In genomic region chr2:237861875-237862527, GRCh38 we compare ENCODE assay signal across 15 cellular contexts. TPM values are rescaled to one million over a fixed set of nuclear protein-coding genes. Genes with fewer than 3 reads are reported as not detected.
DNase-seq lines count a peak whose midpoint lies in the region; ATAC-seq and TF ChIP-seq lines count a peak whose summit lies in the region.
"Had no signal": no experiment of that assay in that cellular context is flagged by ENCODE, and none has a peak within 500 bp of the region (broad histone marks: within the 10 kb centered on the region; RNA-seq: fewer than 3 reads in every experiment).

No MANE protein-coding gene starts in this region.

- H3K4me2 ChIP-seq in HCT116 (ENCODE audit: low read length), result peak overlapping the region; percentile 93

- H3K4me1 ChIP-seq in HCT116 (ENCODE audit: control insufficient read depth in 1 of 2, insufficient read depth in 2 of 2, low read length in 2 of 2), result peaks cover 63 to 84% of the 10 kb centered on the region in 2 experiments
- H3K4me1 ChIP-seq in stomach smooth muscle (ENCODE audit: control insufficient read depth, insufficient read depth, low read length), result peaks cover 58% of the 10 kb centered on the region

- CTCF ChIA-PET in HCT116 (lab: Charles Lee), result interaction anchor here (2.0 kb wide), 1 partner anchor 61 kb away, joined by 7 read pairs; no protein-coding TSS in a partner anchor

- TF ChIP-seq POLR2A in HCT116 (IDR thresholded peaks at IDR 0.05; ENCODE audit: borderline replicate concordance, extremely low read depth, insufficient read depth, insufficient read length), result no peak
- TF ChIP-seq POLR2A in lower leg skin (IDR thresholded peaks at IDR 0.05), result no peak

- no peaks in the 10 kb centered on the region for H4K20me1 ChIP-seq in HCT116 (ENCODE audit: insufficient read depth)

- H3K9me2 ChIP-seq in HCT116 (ENCODE audit: insufficient read depth), result no peaks in the 10 kb centered on the region

- intact Hi-C loops in HCT116 (cut with micrococcal nuclease) (loop anchor here (5.0 kb wide), 1 partner anchor 60 kb away; no protein-coding TSS in a partner anchor), left colon (cut with DNase I, micrococcal nuclease) (no loop called here), lower leg skin (cut with DNase I; ENCODE audit: low total_unique reads) (loop anchor here (10.0 kb wide), 1 partner anchor 403 kb away; no protein-coding TSS in a partner anchor)

- H3K9ac ChIP-seq in HCT116 (ENCODE audit: low read length), result peak overlapping the region; percentile 65
- H3K9ac ChIP-seq in stomach smooth muscle (ENCODE audit: low read length in 2 of 2), result peak overlapping the region in 1 of 2 donors; percentile 9

- H2AFZ ChIP-seq in HCT116 (ENCODE audit: low read depth, low read length, poor library complexity, severe bottlenecking), result no peak overlapping the region

- POLR2A ChIA-PET in HCT116 (lab: Charles Lee), result no interaction called here

- H3K79me2 ChIP-seq in HCT116 (ENCODE audit: insufficient read depth, low read length), result peaks cover 33% of the 10 kb centered on the region

- H3K36me3 ChIP-seq in HCT116 (ENCODE audit: control insufficient read depth in 1 of 2, insufficient read depth in 2 of 2, low read length in 2 of 2), result no peaks in the 10 kb centered on the region
- no peaks in the 10 kb centered on the region for H3K36me3 ChIP-seq in stomach smooth muscle (ENCODE audit: control insufficient read depth in 2 of 2, insufficient read depth in 2 of 2, low read length in 2 of 2)
- H3K36me3 ChIP-seq: WERI-Rb-1 had no signal

- H3K4me3 ChIP-seq in HCT116 (replicated peaks in 1 of 2; ENCODE audit: low read depth in 1 of 2, low read length in 2 of 2) (peak overlapping the region in 1 of 2 experiments; percentile 71; a peak in 2 of 4 replicates), stomach smooth muscle (ENCODE audit: low read length in 2 of 2) (peak overlapping the region in 1 of 2 donors; percentile 57), lower leg skin (ENCODE audit: low read depth, poor library complexity, severe bottlenecking) (no peak overlapping the region)

- H3K27ac ChIP-seq in HCT116 (ENCODE audit: low read depth, low read length) (peak overlapping the region; percentile 90), VCaP (peak overlapping the region; percentile 98), stomach smooth muscle (ENCODE audit: low read length) (peak overlapping the region; percentile 94)
- H3K27ac ChIP-seq: WERI-Rb-1 had no signal

- 81 to 82% methylated on average over 11 of the region's 11 CpGs for WGBS in lower leg skin, 2 donors

- no peak for TF ChIP-seq RAD21 in HCT116 (IDR thresholded peaks at IDR 0.05; ENCODE audit: low read depth)

- H3K9me3 ChIP-seq in HCT116 (ENCODE audit: control insufficient read depth in 1 of 2, insufficient read depth in 1 of 2, low read depth in 1 of 2, low read length in 2 of 2) (no peaks in the 10 kb centered on the region), stomach smooth muscle (ENCODE audit: control insufficient read depth in 2 of 2, low read length in 2 of 2) (no peaks in the 10 kb centered on the region)

- DNase-seq in HCT116 (ENCODE audit: low read depth, low spot score) (no peak), left colon (no peak), lower leg skin (ENCODE audit: low spot score in 2 of 2) (no peak)
- DNase-seq: activated gamma-delta T cell treated with Interleukin-2 at 50 U/mL for 16 hours; CD4-positive, alpha-beta T cell; immature natural killer cell; NCI-H187; NCI-H510A; stimulated activated naive CD4-positive, alpha-beta T cell; WERI-Rb-1 had no signal

- RAD21 ChIA-PET in HCT116 (lab: Charles Lee; ENCODE audit: low non-redundant PET in 1 of 2, low total read pairs in 2 of 2, uncharacterized antibody in 2 of 2, unreplicated experiment in 2 of 2), result interaction anchor here in 1 of 2 experiments (0.7 kb wide), 1 partner anchor 184 kb away, joined by 3 read pairs; no protein-coding TSS in a partner anchor

- H3K27me3 ChIP-seq in HCT116 (ENCODE audit: insufficient read depth, low read length) (no peaks in the 10 kb centered on the region), stomach smooth muscle (ENCODE audit: control insufficient read depth in 1 of 2, insufficient read depth in 2 of 2, low read length in 2 of 2) (no peaks in the 10 kb centered on the region)

- TF ChIP-seq CTCF in HCT116 (IDR thresholded peaks at IDR 0.05 in 2 of 3, conservative IDR thresholded peaks at IDR 0.05 in 1 of 3; ENCODE audit: borderline replicate concordance in 1 of 3, insufficient read depth in 1 of 3, low read depth in 2 of 3, low read length in 2 of 3) (no peak), VCaP (conservative IDR thresholded peaks at IDR 0.05) (no peak), lower leg skin (IDR thresholded peaks at IDR 0.05) (no peak)

- ATAC-seq in HCT116, result no peak
- ATAC-seq in left colon, result peak; percentile 33
- ATAC-seq in HG02588 (IDR thresholded peaks at IDR 0.05; ENCODE audit: unreplicated experiment), result no peak
- ATAC-seq in HG03097 (IDR thresholded peaks at IDR 0.05; ENCODE audit: low FRiP score, unreplicated experiment), result no peak
- no peak for ATAC-seq in GM18517 (IDR thresholded peaks at IDR 0.05; ENCODE audit: unreplicated experiment)

- no TSS peak for BruUV-seq in HCT116 (replicated peaks; lab: Mats Ljungman, UMichigan)

TF ChIP-seq in HCT116, 20 proteins besides CTCF, POLR2A, EP300 and RAD21:
- TF ChIP-seq YY1 (IDR thresholded peaks at IDR 0.05; ENCODE audit: extremely low read depth, insufficient replicate concordance, low read depth, low read length) (no peak), CEBPB (IDR thresholded peaks at IDR 0.05; ENCODE audit: low read depth) (no peak), MAX (IDR thresholded peaks at IDR 0.05) (no peak), EZH2 (IDR thresholded peaks at IDR 0.05) (no peak), EZH2phosphoT487 (IDR thresholded peaks at IDR 0.05; ENCODE audit: borderline replicate concordance) (no peak), REST (IDR thresholded peaks at IDR 0.05; ENCODE audit: low read depth) (no peak), SP1 (IDR thresholded peaks at IDR 0.05; ENCODE audit: low read depth) (no peak)

RNA-seq across cellular contexts. Expression of gene RAMP1, which starts 2.6 kb away (rescaled TPM):
- total RNA-seq in HCT116 (2021; ENCODE audit: unreplicated experiment) (23.4 TPM), left colon (10 to 100 TPM in 1 of 2 donors, 1 to 10 TPM in 1; 1.8 to 24.8 TPM), lower leg skin (10 to 100 TPM in 2 of 4 donors, 1 to 10 TPM in 2; 7.3 to 19.1 (median 12.4) TPM)
- polyA plus RNA-seq in HCT116 (2012), result 41.1 and 42.2 TPM in 2 replicates
- total RNA-seq: CD4-positive, alpha-beta T cell had no signal

Comparison
In these comparisons a context has a peak if more than half of its experiments do, and no peak if none do; other contexts are left out.
1. intact Hi-C loops: an anchor here in HCT116 (5.0 kb wide) and lower leg skin (10.0 kb wide); none called in left colon.